In genomic region chr11:46666516-46666915, GRCh38 we compare ENCODE assay signal across 18 cellular contexts. TPM values are rescaled to one million over a fixed set of nuclear protein-coding genes. Genes with fewer than 3 reads are reported as not detected.
DNase-seq lines count a peak whose midpoint lies in the region; ATAC-seq and TF ChIP-seq lines count a peak whose summit lies in the region.
"Had no signal": no experiment of that assay in that cellular context is flagged by ENCODE, and none has a peak within 500 bp of the region (broad histone marks: within the 10 kb centered on the region; RNA-seq: fewer than 3 reads in every experiment).

No MANE protein-coding gene starts in this region.

- H3K4me3 ChIP-seq in coronary artery = no peak overlapping the region
- H3K4me3 ChIP-seq in thoracic aorta = no peak overlapping the region

- ATAC-seq in thoracic aorta (ENCODE audit: insufficient number of reproducible peaks, low FRiP score, low read depth) = no peak

- no peaks in the 10 kb centered on the region for H3K27me3 ChIP-seq in thoracic aorta (replicated peaks; ENCODE audit: insufficient read depth)

- H3K36me3 ChIP-seq in thoracic aorta = peaks cover 48% of the 10 kb centered on the region

- DNase-seq in DMS 273 (lab: John Stamatoyannopoulos, UW; ENCODE audit: unreplicated experiment) (peak; percentile 38), DMS 273 treated with DMSO at 0.1 percent for 48 hours (lab: John Stamatoyannopoulos, UW) (no peak), coronary artery (ENCODE audit: low spot score) (no peak), mesenteric fat pad (ENCODE audit: low spot score) (peak; percentile 55), thoracic aorta (ENCODE audit: low spot score) (no peak), glomerular visceral epithelial cell (ENCODE audit: extremely low spot score) (no peak), DMS53 (lab: John Stamatoyannopoulos, UW) (no peak)
- no peak for DNase-seq in activated naive CD4-positive, alpha-beta T cell treated with anti-CD3 and anti-CD28 coated beads, Interleukin-2, amount 50 U/mL, for 16 hours
- DNase-seq: activated CD8-positive, alpha-beta memory T cell treated with anti-CD3 and anti-CD28 coated beads, Interleukin-2, amount 50 U/mL, for 48 hours; activated naive CD8-positive, alpha-beta T cell treated with anti-CD3 and anti-CD28 coated beads for 36 hours; cortex of kidney; NCI-H2107; SHP77; stimulated activated CD4-positive, alpha-beta T cell treated with anti-CD3 and anti-CD28 coated beads, Interleukin-4, amount 100 ng/mL, for 1 hour; stimulated activated naive CD4-positive, alpha-beta T cell had no signal

- peaks cover 11 to 23% of the 10 kb centered on the region in 2 donors for H3K4me1 ChIP-seq in thoracic aorta (ENCODE audit: control insufficient read depth in 1 of 2, low read depth in 2 of 2)

- H3K27ac ChIP-seq in coronary artery = peak overlapping the region; percentile 51 to 79
- peak overlapping the region; percentile 43 to 68 for H3K27ac ChIP-seq in thoracic aorta
- H3K27ac ChIP-seq: 22Rv1 had no signal

- H3K9me3 ChIP-seq in thoracic aorta = no peaks in the 10 kb centered on the region

- no peak for TF ChIP-seq CTCF in coronary artery (IDR thresholded peaks at IDR 0.05)
- no peak for TF ChIP-seq CTCF in thoracic aorta (IDR thresholded peaks at IDR 0.05)

RNA-seq across cellular contexts. Expression of gene ARHGAP1, which starts 33.9 kb away (rescaled TPM):
- 103 TPM for total RNA-seq in mesenteric fat pad
- total RNA-seq in thoracic aorta = 100 to 1,000 TPM; 106 to 159 TPM

RNA-seq across cellular contexts. Expression of gene ZNF408, which starts 34.3 kb away (rescaled TPM):
- 5.8 TPM for total RNA-seq in mesenteric fat pad
- 10 to 100 TPM in 1 of 2 donors, 1 to 10 TPM in 1; 5.9 to 11.9 TPM for total RNA-seq in thoracic aorta

RNA-seq across cellular contexts. Expression of gene ATG13, which starts 49.2 kb away (rescaled TPM):
- 49.7 TPM for total RNA-seq in mesenteric fat pad
- 100 to 1,000 TPM; 121 to 144 TPM for total RNA-seq in thoracic aorta

RNA-seq across cellular contexts. Expression of gene HARBI1, which starts 49.5 kb away (rescaled TPM):
- total RNA-seq in mesenteric fat pad (4.9 TPM), thoracic aorta (1 to 10 TPM in 1 of 2 donors, not detected in 1; 1.1 TPM)

RNA-seq across cellular contexts. Expression of gene F2, which starts 52.5 kb away (rescaled TPM):
- total RNA-seq in mesenteric fat pad = not detected
- total RNA-seq in thoracic aorta = not detected
- total RNA-seq: activated naive CD8-positive, alpha-beta T cell treated with anti-CD3 and anti-CD28 coated beads for 36 hours; fibroblast of villous mesenchyme; mononuclear cell had no signal

Comparison
In these comparisons a context has a peak if more than half of its experiments do, and no peak if none do; other contexts are left out.
1. DNase-seq: peak in DMS 273 (single experiment) and mesenteric fat pad (single experiment); none in DMS 273 treated with DMSO at 0.1 percent for 48 hours (single experiment), coronary artery (single experiment), thoracic aorta (single experiment), glomerular visceral epithelial cell (single experiment), DMS53 (single experiment) and activated naive CD4-positive, alpha-beta T cell treated with anti-CD3 and anti-CD28 coated beads, Interleukin-2, amount 50 U/mL, for 16 hours (single experiment).